In the genomic region with DNA sequence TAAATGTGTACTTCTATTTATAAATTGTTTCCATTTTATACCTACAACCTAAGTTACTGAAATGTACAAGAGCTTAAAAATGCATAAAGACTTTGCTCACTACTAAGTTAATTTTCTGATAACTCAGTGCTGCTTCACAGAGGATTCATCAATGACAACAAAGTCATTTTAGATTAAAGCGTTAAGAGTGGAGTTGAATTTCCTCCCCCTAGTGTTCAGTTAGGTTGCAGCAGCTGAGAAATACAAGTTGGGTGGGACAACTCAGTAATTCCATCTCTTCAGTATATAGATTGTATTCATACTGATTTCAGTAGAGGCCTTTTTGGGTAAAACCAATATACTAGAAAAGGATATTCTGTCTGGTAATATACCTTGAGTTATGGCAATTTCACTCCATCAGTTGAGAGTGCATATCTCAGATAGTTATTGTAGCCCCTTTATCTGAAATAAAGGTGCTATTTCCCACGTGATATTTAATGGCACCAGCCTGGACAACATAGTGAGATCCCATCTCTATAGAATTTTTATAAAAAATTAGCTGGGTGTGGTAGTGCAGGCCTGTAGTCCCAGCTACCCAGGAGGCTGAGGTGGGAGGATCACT, we compare ENCODE assay signal across 1 cellular context.
TF ChIP-seq lines count a peak whose summit lies in the region.

No MANE protein-coding gene starts in this region.

TF ChIP-seq in HCT116, 20 proteins besides CTCF, POLR2A, EP300 and RAD21 (continued from another document):
- TF ChIP-seq, protein P1, sequence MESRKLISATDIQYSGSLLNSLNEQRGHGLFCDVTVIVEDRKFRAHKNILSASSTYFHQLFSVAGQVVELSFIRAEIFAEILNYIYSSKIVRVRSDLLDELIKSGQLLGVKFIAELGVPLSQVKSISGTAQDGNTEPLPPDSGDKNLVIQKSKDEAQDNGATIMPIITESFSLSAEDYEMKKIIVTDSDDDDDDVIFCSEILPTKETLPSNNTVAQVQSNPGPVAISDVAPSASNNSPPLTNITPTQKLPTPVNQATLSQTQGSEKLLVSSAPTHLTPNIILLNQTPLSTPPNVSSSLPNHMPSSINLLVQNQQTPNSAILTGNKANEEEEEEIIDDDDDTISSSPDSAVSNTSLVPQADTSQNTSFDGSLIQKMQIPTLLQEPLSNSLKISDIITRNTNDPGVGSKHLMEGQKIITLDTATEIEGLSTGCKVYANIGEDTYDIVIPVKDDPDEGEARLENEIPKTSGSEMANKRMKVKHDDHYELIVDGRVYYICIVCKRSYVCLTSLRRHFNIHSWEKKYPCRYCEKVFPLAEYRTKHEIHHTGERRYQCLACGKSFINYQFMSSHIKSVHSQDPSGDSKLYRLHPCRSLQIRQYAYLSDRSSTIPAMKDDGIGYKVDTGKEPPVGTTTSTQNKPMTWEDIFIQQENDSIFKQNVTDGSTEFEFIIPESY (IDR thresholded peaks at IDR 0.05; ENCODE audit: extremely low read depth, insufficient replicate concordance, low read length): no peak
- no peak for TF ChIP-seq TCF7L2 (IDR thresholded peaks at IDR 0.05; ENCODE audit: borderline replicate concordance, extremely low read depth, insufficient read depth, insufficient read length)
- TF ChIP-seq CBX3 (IDR thresholded peaks at IDR 0.05; ENCODE audit: low read depth): no peak
- TF ChIP-seq ZNF274 (IDR thresholded peaks at IDR 0.05; ENCODE audit: low read depth, low read length): no peak
- TF ChIP-seq EZH2 (IDR thresholded peaks at IDR 0.05): no peak
- TF ChIP-seq, protein P2, sequence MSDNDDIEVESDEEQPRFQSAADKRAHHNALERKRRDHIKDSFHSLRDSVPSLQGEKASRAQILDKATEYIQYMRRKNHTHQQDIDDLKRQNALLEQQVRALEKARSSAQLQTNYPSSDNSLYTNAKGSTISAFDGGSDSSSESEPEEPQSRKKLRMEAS (IDR thresholded peaks at IDR 0.05): no peak
- TF ChIP-seq CEBPB (IDR thresholded peaks at IDR 0.05; ENCODE audit: low read depth): no peak
